In the genomic region with DNA sequence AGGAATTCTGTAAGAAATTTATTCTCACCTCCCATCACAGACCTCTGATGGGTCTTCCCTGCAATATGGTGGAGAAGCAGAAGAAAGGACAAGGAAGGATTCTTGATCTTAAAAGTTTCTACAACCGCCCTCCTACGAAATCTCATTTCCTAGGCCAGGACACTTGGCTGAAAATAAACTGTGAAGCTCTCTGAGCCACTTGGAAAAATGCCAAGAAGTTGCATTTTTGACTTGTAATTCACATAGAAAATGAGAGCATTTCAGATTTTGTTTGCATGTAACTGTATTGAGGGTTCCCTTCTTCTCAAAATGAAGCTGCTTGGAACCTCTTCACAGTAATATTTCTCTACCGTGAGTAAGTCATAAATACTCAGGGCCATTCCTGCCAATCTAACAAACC, we compare ENCODE assay signal across 1 cellular context.
TF ChIP-seq lines count a peak whose summit lies in the region.

No MANE protein-coding gene starts in this region.

TF ChIP-seq in IMR-90, 13 proteins besides CTCF, POLR2A, EP300 and RAD21:
- TF ChIP-seq CEBPB (IDR thresholded peaks at IDR 0.05; ENCODE audit: low read depth, low read length) (no peak), MAFK (IDR thresholded peaks at IDR 0.05; ENCODE audit: low read depth, low read length) (no peak), MAZ (IDR thresholded peaks at IDR 0.05; ENCODE audit: borderline replicate concordance, low read depth, low read length) (no peak), NFE2L2 (IDR thresholded peaks at IDR 0.05; ENCODE audit: low read depth, low read length) (no peak), FOS (IDR thresholded peaks at IDR 0.05; ENCODE audit: low read depth, low read length) (no peak), BHLHE40 (IDR thresholded peaks at IDR 0.05; ENCODE audit: low read depth, low read length) (no peak), CHD1 (IDR thresholded peaks at IDR 0.05; ENCODE audit: low read depth, low read length) (no peak), RFX5 (IDR thresholded peaks at IDR 0.05; ENCODE audit: low read depth, low read length) (no peak), ELK1 (IDR thresholded peaks at IDR 0.05; ENCODE audit: borderline replicate concordance, low read depth, low read length) (no peak), RCOR1 (IDR thresholded peaks at IDR 0.05; ENCODE audit: insufficient replicate concordance, low read length) (no peak), MXI1 (IDR thresholded peaks at IDR 0.05; ENCODE audit: borderline replicate concordance, low read depth, low read length) (no peak), SMC3 (IDR thresholded peaks at IDR 0.05; ENCODE audit: low read depth, low read length) (no peak)
- TF ChIP-seq, protein P1, sequence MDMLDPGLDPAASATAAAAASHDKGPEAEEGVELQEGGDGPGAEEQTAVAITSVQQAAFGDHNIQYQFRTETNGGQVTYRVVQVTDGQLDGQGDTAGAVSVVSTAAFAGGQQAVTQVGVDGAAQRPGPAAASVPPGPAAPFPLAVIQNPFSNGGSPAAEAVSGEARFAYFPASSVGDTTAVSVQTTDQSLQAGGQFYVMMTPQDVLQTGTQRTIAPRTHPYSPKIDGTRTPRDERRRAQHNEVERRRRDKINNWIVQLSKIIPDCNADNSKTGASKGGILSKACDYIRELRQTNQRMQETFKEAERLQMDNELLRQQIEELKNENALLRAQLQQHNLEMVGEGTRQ (IDR thresholded peaks at IDR 0.05; ENCODE audit: low read depth, low read length), result no peak
